Comparison of ENCODE assay signal across 1 cellular context in the genomic region with DNA sequence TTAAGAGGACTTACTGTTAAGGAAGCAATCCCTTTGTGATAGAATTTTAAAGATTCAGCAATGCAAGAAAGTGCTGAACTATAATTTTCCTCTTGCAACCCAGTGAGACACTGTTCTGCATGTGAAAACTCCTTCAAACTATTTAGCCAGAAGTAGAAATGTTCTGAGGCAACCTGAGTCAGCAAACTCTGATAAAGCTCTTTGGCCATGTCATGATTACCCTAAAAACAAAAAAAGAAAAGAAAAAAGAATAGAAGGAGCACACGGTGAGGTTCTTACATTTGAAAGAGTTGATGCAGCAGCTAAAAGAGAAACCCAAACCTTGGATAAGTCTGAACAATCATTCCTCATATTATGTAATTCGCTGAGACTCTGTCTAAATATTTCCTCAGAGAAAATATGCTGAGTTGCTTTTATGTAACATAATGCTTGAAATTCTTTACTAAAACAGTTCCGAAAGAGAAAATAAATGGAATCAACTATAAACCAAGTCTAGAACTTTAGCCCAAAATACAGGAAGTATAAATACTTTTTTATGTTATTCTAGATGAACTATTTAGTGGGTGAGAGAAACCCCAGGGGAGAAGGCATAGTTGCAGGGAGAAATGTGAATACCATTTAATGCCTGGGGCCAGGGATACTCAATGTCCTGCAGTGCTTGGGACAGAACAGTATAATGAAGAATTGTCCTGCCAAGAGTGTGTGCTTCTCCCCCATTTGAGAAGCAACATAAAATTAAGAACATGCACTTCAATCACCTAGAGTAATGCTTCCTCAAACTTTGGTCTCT.
TF ChIP-seq lines count a peak whose summit lies in the region.

No MANE protein-coding gene starts in this region.

TF ChIP-seq in H1, 55 proteins besides CTCF, POLR2A, EP300 and RAD21:
- peak; percentile 19; the same call in 1 of the 2 replicates for TF ChIP-seq MAFK (IDR thresholded peaks at IDR 0.05; ENCODE audit: low read depth, low read length)
- peak; percentile 70 for TF ChIP-seq BACH1 (IDR thresholded peaks at IDR 0.05; ENCODE audit: low read length)
- TF ChIP-seq EGR1 (IDR thresholded peaks at IDR 0.05; ENCODE audit: borderline replicate concordance, low read depth, low read length): no peak
